ENCODE assay signal across 9 cellular contexts in genomic region chr5:76849767-76850291, GRCh38. TPM values are rescaled to one million over a fixed set of nuclear protein-coding genes. Genes with fewer than 3 reads are reported as not detected.
DNase-seq lines count a peak whose midpoint lies in the region; TF ChIP-seq lines count a peak whose summit lies in the region.
"Had no signal": no experiment of that assay in that cellular context is flagged by ENCODE, and none has a peak within 500 bp of the region (broad histone marks: within the 10 kb centered on the region; RNA-seq: fewer than 3 reads in every experiment).

S100Z (plus strand) TSS chr5:76850014; CDS start chr5:76875360, 25,346 bp downstream.

- DNase-seq in OCI-LY7 (ENCODE audit: low spot score): no peak
- DNase-seq in activated CD8-positive, alpha-beta memory T cell treated with anti-CD3 and anti-CD28 coated beads, Interleukin-2, amount 50 U/mL, for 24 hours (ENCODE audit: extremely low read depth): peak; percentile 2
- DNase-seq in GM19240 (ENCODE audit: insufficient read length, low spot score): no peak
- DNase-seq in superior temporal gyrus (ENCODE audit: extremely low spot score): no peak
- DNase-seq in posterior cingulate gyrus: no peak

- H3K27ac Mint-ChIP-seq in stimulated activated naive CD8-positive, alpha-beta T cell treated with anti-CD3 and anti-CD28 coated beads, Interleukin-15, Interleukin-2, amounts not matched to agents 100 ng/mL and 50 ng/mL, for 24 hours: peak within 1 kb of the TSS; percentile 64

- peaks cover 6% of the 10 kb centered on the region; the same call in 1 of the 2 replicates for H3K9me3 ChIP-seq in OCI-LY7 (ENCODE audit: low read length)

- no peaks in the 10 kb centered on the region for H3K9me3 Mint-ChIP-seq in stimulated activated naive CD8-positive, alpha-beta T cell treated with anti-CD3 and anti-CD28 coated beads, Interleukin-15, Interleukin-2, amounts not matched to agents 100 ng/mL and 50 ng/mL, for 24 hours

- no peaks in the 10 kb centered on the region for H3K36me3 Mint-ChIP-seq in stimulated activated naive CD8-positive, alpha-beta T cell treated with anti-CD3 and anti-CD28 coated beads, Interleukin-15, Interleukin-2, amounts not matched to agents 100 ng/mL and 50 ng/mL, for 24 hours (ENCODE audit: low read depth)

- peaks cover 4% of the 10 kb centered on the region for H3K27me3 Mint-ChIP-seq in stimulated activated naive CD8-positive, alpha-beta T cell treated with anti-CD3 and anti-CD28 coated beads, Interleukin-15, Interleukin-2, amounts not matched to agents 100 ng/mL and 50 ng/mL, for 24 hours

- H4K20me1 ChIP-seq in OCI-LY7 (ENCODE audit: insufficient read depth, low read length): no peaks in the 10 kb centered on the region

- CTCF ChIA-PET in OCI-LY7 (lab: Charles Lee; ENCODE audit: unreplicated experiment): no interaction called here

- H3K36me3 ChIP-seq in OCI-LY7 (ENCODE audit: insufficient read depth, low read length): no peaks in the 10 kb centered on the region

- intact Hi-C loops in OCI-LY7 (cut with micrococcal nuclease; ENCODE audit: unreplicated experiment): no loop called here
- intact Hi-C loops in posterior cingulate gyrus (cut with DNase I): no loop called here

- H3K27ac ChIP-seq in OCI-LY7 (ENCODE audit: low read depth, low read length, poor library complexity, severe bottlenecking): no peak within 1 kb of the TSS
- H3K27ac ChIP-seq in layer of hippocampus (ENCODE audit: low read depth, low read length): peak within 1 kb of the TSS; percentile 62
- H3K27ac ChIP-seq: KMS-11 had no signal

- TF ChIP-seq CTCF in OCI-LY7 (conservative IDR thresholded peaks at IDR 0.05; ENCODE audit: low read length): no peak

- peak within 1 kb of the TSS; percentile 6 for H3K4me3 Mint-ChIP-seq in stimulated activated naive CD8-positive, alpha-beta T cell treated with anti-CD3 and anti-CD28 coated beads, Interleukin-15, Interleukin-2, amounts not matched to agents 100 ng/mL and 50 ng/mL, for 24 hours

- no peak within 1 kb of the TSS for H3K4me2 ChIP-seq in OCI-LY7 (ENCODE audit: low read length)
- H3K4me2 ChIP-seq: KMS-11 had no signal

- no peak within 1 kb of the TSS for H3K4me3 ChIP-seq in OCI-LY7 (ENCODE audit: low read depth, low read length, poor library complexity, severe bottlenecking)

- BruUV-seq in OCI-LY7 (replicated peaks; lab: Mats Ljungman, UMichigan): no TSS peak

- H3K9me2 ChIP-seq in OCI-LY7 (ENCODE audit: insufficient read depth, low read length): no peaks in the 10 kb centered on the region

- H2AFZ ChIP-seq in OCI-LY7 (ENCODE audit: low read length): no peak within 1 kb of the TSS

- H3K4me1 ChIP-seq in OCI-LY7 (ENCODE audit: insufficient read depth, low read length, poor library complexity, severe bottlenecking): peaks cover 14% of the 10 kb centered on the region

- no peaks in the 10 kb centered on the region for H3K79me2 ChIP-seq in OCI-LY7 (ENCODE audit: insufficient read depth, low read depth, low read length)

- H3K4me1 Mint-ChIP-seq in stimulated activated naive CD8-positive, alpha-beta T cell treated with anti-CD3 and anti-CD28 coated beads, Interleukin-15, Interleukin-2, amounts not matched to agents 100 ng/mL and 50 ng/mL, for 24 hours (ENCODE audit: low read depth): peaks cover 19% of the 10 kb centered on the region

- POLR2A ChIA-PET in OCI-LY7 (lab: Charles Lee): interaction anchor here (1.2 kb wide), 1 partner anchor 11 kb away, joined by 3 read pairs; no protein-coding TSS in a partner anchor

- H3K27me3 ChIP-seq in layer of hippocampus (ENCODE audit: control insufficient read depth, insufficient read depth, low read length): no peaks in the 10 kb centered on the region

RNA-seq across cellular contexts. Expression of gene S100Z, which starts in this region (rescaled TPM):
- total RNA-seq in OCI-LY7 (2014; rRNA removed; shearing (Covaris generic)): 42.2 and 51.1 TPM in 2 replicates
- 66.6 and 76.6 TPM in 2 replicates for total RNA-seq in OCI-LY7 (2022)
- total RNA-seq: SK-MEL-5 had no signal
